Comparison of ENCODE assay signal across 8 cellular contexts in the genomic region with DNA sequence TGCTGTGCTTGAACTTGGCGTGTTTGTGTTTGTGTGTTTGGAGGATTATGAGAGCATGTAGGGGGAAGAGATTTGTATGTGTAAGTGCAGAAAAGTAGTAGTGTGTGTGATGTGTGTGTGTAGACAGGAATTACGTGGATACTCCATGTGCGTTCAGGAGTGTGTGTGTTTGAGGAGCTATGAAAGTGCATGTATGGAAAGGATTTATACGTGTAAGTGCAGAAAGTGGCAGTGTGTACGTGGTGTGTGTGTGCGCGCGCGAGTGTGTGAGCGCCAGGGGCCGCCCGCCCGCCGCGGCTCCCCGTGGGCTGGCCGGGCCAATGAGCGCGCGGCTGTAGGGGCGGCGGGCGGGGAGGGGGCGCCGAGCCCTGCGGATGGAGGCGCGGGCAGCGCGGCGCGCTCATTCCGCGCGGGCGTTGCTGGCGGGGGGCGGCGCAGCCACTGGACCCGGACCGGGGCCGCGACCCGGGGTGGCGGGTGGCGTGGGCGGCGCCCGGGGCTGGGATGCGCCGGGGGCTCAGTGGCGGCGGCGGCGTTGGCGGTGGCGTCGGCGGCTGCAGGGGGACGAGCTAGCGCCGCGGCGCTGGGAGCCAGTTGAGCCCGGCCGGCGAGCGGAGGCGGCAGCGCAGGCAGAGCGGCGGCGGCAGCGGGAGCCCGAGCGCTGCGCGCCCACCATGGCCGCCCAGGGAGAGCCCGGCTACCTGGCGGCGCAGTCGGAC. TPM values are rescaled to one million over a fixed set of nuclear protein-coding genes. Genes with fewer than 3 reads are reported as not detected.
DNase-seq lines count a peak whose midpoint lies in the region; ATAC-seq and TF ChIP-seq lines count a peak whose summit lies in the region.

A gene with protein sequence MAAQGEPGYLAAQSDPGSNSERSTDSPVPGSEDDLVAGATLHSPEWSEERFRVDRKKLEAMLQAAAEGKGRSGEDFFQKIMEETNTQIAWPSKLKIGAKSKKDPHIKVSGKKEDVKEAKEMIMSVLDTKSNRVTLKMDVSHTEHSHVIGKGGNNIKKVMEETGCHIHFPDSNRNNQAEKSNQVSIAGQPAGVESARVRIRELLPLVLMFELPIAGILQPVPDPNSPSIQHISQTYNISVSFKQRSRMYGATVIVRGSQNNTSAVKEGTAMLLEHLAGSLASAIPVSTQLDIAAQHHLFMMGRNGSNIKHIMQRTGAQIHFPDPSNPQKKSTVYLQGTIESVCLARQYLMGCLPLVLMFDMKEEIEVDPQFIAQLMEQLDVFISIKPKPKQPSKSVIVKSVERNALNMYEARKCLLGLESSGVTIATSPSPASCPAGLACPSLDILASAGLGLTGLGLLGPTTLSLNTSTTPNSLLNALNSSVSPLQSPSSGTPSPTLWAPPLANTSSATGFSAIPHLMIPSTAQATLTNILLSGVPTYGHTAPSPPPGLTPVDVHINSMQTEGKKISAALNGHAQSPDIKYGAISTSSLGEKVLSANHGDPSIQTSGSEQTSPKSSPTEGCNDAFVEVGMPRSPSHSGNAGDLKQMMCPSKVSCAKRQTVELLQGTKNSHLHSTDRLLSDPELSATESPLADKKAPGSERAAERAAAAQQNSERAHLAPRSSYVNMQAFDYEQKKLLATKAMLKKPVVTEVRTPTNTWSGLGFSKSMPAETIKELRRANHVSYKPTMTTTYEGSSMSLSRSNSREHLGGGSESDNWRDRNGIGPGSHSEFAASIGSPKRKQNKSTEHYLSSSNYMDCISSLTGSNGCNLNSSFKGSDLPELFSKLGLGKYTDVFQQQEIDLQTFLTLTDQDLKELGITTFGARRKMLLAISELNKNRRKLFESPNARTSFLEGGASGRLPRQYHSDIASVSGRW (plus strand): TSS at position 403 of the 719 bp plus-strand sequence. CDS start 272 bp downstream, at position 675.

- H3K9me3 ChIP-seq in HUES6 (ENCODE audit: control insufficient read depth, insufficient read depth, low read depth, low read length), result no peaks in the 10 kb centered on the region
- no peaks in the 10 kb centered on the region for H3K9me3 ChIP-seq in naive thymus-derived CD4-positive, alpha-beta T cell (ENCODE audit: control insufficient read depth in 2 of 3, low read length in 3 of 3)
- H3K9me3 ChIP-seq in vagina, result no peaks in the 10 kb centered on the region

- no peak within 1 kb of the TSS for H3K27ac Mint-ChIP-seq in naive thymus-derived CD4-positive, alpha-beta T cell

- H3K36me3 Mint-ChIP-seq in naive thymus-derived CD4-positive, alpha-beta T cell, result peaks cover 0 to 4% (median 0%) of the 10 kb centered on the region in 5 donors

- H3K4me3 Mint-ChIP-seq in naive thymus-derived CD4-positive, alpha-beta T cell, result peak within 1 kb of the TSS; percentile 67 to 84 (median 76)

- H3K27ac ChIP-seq in HUES6 (ENCODE audit: low read depth, low read length), result no peak within 1 kb of the TSS
- H3K27ac ChIP-seq in naive thymus-derived CD4-positive, alpha-beta T cell (ENCODE audit: low read depth, low read length), result no peak within 1 kb of the TSS
- peak within 1 kb of the TSS; percentile 70 for H3K27ac ChIP-seq in vagina

- H3K9me3 Mint-ChIP-seq in naive thymus-derived CD4-positive, alpha-beta T cell, result peaks cover 0 to 2% (median 0%) of the 10 kb centered on the region in 11 donors

- H3K4me1 ChIP-seq in HUES6 (ENCODE audit: control insufficient read depth, insufficient read depth, low read length) (peaks cover 5% of the 10 kb centered on the region; the same call in 1 of the 2 replicates), vagina (peaks cover 5% of the 10 kb centered on the region)
- no peaks in the 10 kb centered on the region for H3K4me1 ChIP-seq in naive thymus-derived CD4-positive, alpha-beta T cell (ENCODE audit: control insufficient read depth in 2 of 2, insufficient read depth in 2 of 2, low read length in 2 of 2)

- peaks cover 56% of the 10 kb centered on the region for H3K27me3 ChIP-seq in HUES6 (ENCODE audit: control insufficient read depth, insufficient read depth, low read length)
- peaks cover 0 to 4% of the 10 kb centered on the region in 2 donors for H3K27me3 ChIP-seq in naive thymus-derived CD4-positive, alpha-beta T cell (ENCODE audit: control insufficient read depth in 2 of 2, insufficient read depth in 2 of 2, low read length in 2 of 2)
- no peaks in the 10 kb centered on the region for H3K27me3 ChIP-seq in vagina

- intact Hi-C loops in naive thymus-derived CD4-positive, alpha-beta T cell (cut with micrococcal nuclease), result no loop called here
- intact Hi-C loops in vagina (cut with DNase I), result no loop called here

- DNase-seq in GM10248 (ENCODE audit: extremely low spot score) (peak; percentile 22), foreskin melanocyte (peak; percentile 42), vagina (ENCODE audit: extremely low spot score in 2 of 2) (no peak), GM19240 (ENCODE audit: insufficient read length, low spot score) (no peak)
- peak; percentile 55 for DNase-seq in activated CD8-positive, alpha-beta memory T cell treated with anti-CD3 and anti-CD28 coated beads for 24 hours
- peak in 1 of 9 donors; percentile 27 for DNase-seq in naive thymus-derived CD4-positive, alpha-beta T cell

- ATAC-seq in naive thymus-derived CD4-positive, alpha-beta T cell, result peak; percentile 29
- no peak for ATAC-seq in HG03280 (IDR thresholded peaks at IDR 0.05; ENCODE audit: unreplicated experiment)

- POLR2A ChIA-PET in GM10248 (lab: Yijun Ruan, JAX), result no interaction called here
- POLR2A ChIA-PET in naive thymus-derived CD4-positive, alpha-beta T cell (lab: Charles Lee), result no interaction called here

- no peak for TF ChIP-seq CTCF in GM10248 (IDR thresholded peaks at IDR 0.05; ENCODE audit: control extremely low read depth, extremely low read depth, low read depth, missing control alignments)
- TF ChIP-seq CTCF in vagina (IDR thresholded peaks at IDR 0.05), result no peak

- CTCF ChIA-PET in GM10248 (lab: Yijun Ruan, JAX), result no interaction called here
- CTCF ChIA-PET in naive thymus-derived CD4-positive, alpha-beta T cell (lab: Charles Lee), result no interaction called here

- H3K4me3 ChIP-seq in HUES6 (ENCODE audit: low read depth, low read length) (peak within 1 kb of the TSS; percentile 89), vagina (peak within 1 kb of the TSS; percentile 59 to 61)
- H3K4me3 ChIP-seq in naive thymus-derived CD4-positive, alpha-beta T cell (ENCODE audit: low read length), result no peak within 1 kb of the TSS

- peaks cover 24 to 36% (median 32%) of the 10 kb centered on the region in 5 donors for H3K27me3 Mint-ChIP-seq in naive thymus-derived CD4-positive, alpha-beta T cell

- H3K4me1 Mint-ChIP-seq in naive thymus-derived CD4-positive, alpha-beta T cell, result peaks cover 6 to 18% (median 9%) of the 10 kb centered on the region in 7 donors

- H3K9ac ChIP-seq in HUES6 (ENCODE audit: low read length), result peak within 1 kb of the TSS; percentile 58

- H3K36me3 ChIP-seq in HUES6 (ENCODE audit: control insufficient read depth, insufficient read depth, low read length) (no peaks in the 10 kb centered on the region), vagina (no peaks in the 10 kb centered on the region)
- no peaks in the 10 kb centered on the region for H3K36me3 ChIP-seq in naive thymus-derived CD4-positive, alpha-beta T cell (ENCODE audit: control insufficient read depth in 2 of 3, insufficient read depth in 3 of 3, low read length in 3 of 3)

- no peak for TF ChIP-seq POLR2A in vagina (IDR thresholded peaks at IDR 0.05)

RNA-seq across cellular contexts. Expression of the gene that starts here (rescaled TPM):
- total RNA-seq in naive thymus-derived CD4-positive, alpha-beta T cell, result under 1 TPM in 2 of 5 experiments, not detected in 3; 0.05 to 0.10 TPM
- not detected for polyA plus RNA-seq in naive thymus-derived CD4-positive, alpha-beta T cell
- total RNA-seq in vagina, result 15.2 TPM

Comparison
In these comparisons a context has a peak if more than half of its experiments do, and no peak if none do; other contexts are left out.
1. RNA of the gene that starts here (total RNA-seq): 15.2 TPM in vagina (single experiment); 0.05 to 0.10 TPM in naive thymus-derived CD4-positive, alpha-beta T cell; every median in the first group is over 10 times any median in the second.
2. Peak in ATAC-seq in naive thymus-derived CD4-positive, alpha-beta T cell; RNA of the gene not detected or under 1 TPM.
3. DNase-seq: peak in GM10248 (single experiment), activated CD8-positive, alpha-beta memory T cell treated with anti-CD3 and anti-CD28 coated beads for 24 hours (single experiment) and foreskin melanocyte (single experiment); none in vagina (0 of 2) and GM19240 (single experiment).